8 cellular contexts compared by ENCODE assay signal in genomic region chr19:4064073-4064550, GRCh38. TPM values are rescaled to one million over a fixed set of nuclear protein-coding genes. Genes with fewer than 3 reads are reported as not detected.
DNase-seq lines count a peak whose midpoint lies in the region; ATAC-seq and TF ChIP-seq lines count a peak whose summit lies in the region.

No MANE protein-coding gene starts in this region.

- H4K20me1 ChIP-seq in osteoblast (ENCODE audit: insufficient read depth, low read length), result peaks cover 43% of the 10 kb centered on the region

- H3K36me3 ChIP-seq in ES-I3 (ENCODE audit: insufficient read depth, low read length) (peaks cover 3% of the 10 kb centered on the region; the same call in 1 of the 2 replicates), osteoblast (ENCODE audit: insufficient read depth, low read length) (peaks cover 15% of the 10 kb centered on the region)

- no peaks in the 10 kb centered on the region for H3K27me3 ChIP-seq in osteoblast (ENCODE audit: insufficient read depth, low read length)

- no peak for TF ChIP-seq CTCF in epithelial cell of proximal tubule (conservative IDR thresholded peaks at IDR 0.05; ENCODE audit: low read depth, low read length)
- no peak for TF ChIP-seq CTCF in osteoblast (IDR thresholded peaks at IDR 0.05; ENCODE audit: extremely low read depth, low read depth, low read length)

- H3K9ac ChIP-seq in ES-I3 (ENCODE audit: low read depth, low read length), result peak overlapping the region; percentile 77

- H3K4me1 ChIP-seq in ES-I3 (ENCODE audit: insufficient read depth, low read length), result peaks cover 22% of the 10 kb centered on the region; the same call in 1 of the 2 replicates
- H3K4me1 ChIP-seq in osteoblast (ENCODE audit: insufficient read depth, low read length), result peaks cover 47% of the 10 kb centered on the region

- H3K9me3 ChIP-seq in ES-I3 (ENCODE audit: control insufficient read depth, insufficient read depth, low read length), result no peaks in the 10 kb centered on the region
- H3K9me3 ChIP-seq in osteoblast (ENCODE audit: low read depth, low read length), result no peaks in the 10 kb centered on the region

- H3K4me3 ChIP-seq in epithelial cell of proximal tubule (ENCODE audit: low read depth, low read length), result peak overlapping the region; percentile 88
- peak overlapping the region; percentile 90 for H3K4me3 ChIP-seq in osteoblast (ENCODE audit: insufficient read depth, low read length)

- DNase-seq in RPMI7951 (ENCODE audit: low read depth) (peak; percentile 34), epithelial cell of proximal tubule (ENCODE audit: low read depth) (no peak), osteoblast (ENCODE audit: insufficient read length, low spot score, missing footprints) (peak; percentile 96), KBM-7 (no peak), left lobe of liver (ENCODE audit: low spot score) (no peak)

- ATAC-seq in left lobe of liver (no peak), GM19397 (IDR thresholded peaks at IDR 0.05; ENCODE audit: unreplicated experiment) (no peak), GM21381 (IDR thresholded peaks at IDR 0.05; ENCODE audit: unreplicated experiment) (no peak)

- no peak overlapping the region for H2AFZ ChIP-seq in osteoblast (ENCODE audit: low read length)

- in situ Hi-C loops in KBM-7 (cut with MboI; ENCODE audit: low pct_unique_long_range_greater_than_20kb, low sequenced_read_pairs), result no loop called here

- peak overlapping the region; percentile 88 for H3K4me2 ChIP-seq in osteoblast (ENCODE audit: insufficient read depth, low read length)

- peak overlapping the region; percentile 69 for H3K27ac ChIP-seq in osteoblast (ENCODE audit: low read depth, low read length)

- H3K79me2 ChIP-seq in osteoblast (ENCODE audit: insufficient read depth, low read length), result peaks cover 63% of the 10 kb centered on the region

RNA-seq across cellular contexts. Expression of gene ZBTB7A, which starts 2.6 kb away (rescaled TPM):
- 4.3 and 10.2 TPM in 2 replicates for total RNA-seq in RPMI7951 (2014; rRNA removed; shearing (Covaris generic))
- total RNA-seq in epithelial cell of proximal tubule (22.1 and 28.1 TPM in 2 replicates), osteoblast (38.6 and 42.7 TPM in 2 replicates), left lobe of liver (33.3 TPM)

RNA-seq across cellular contexts. Expression of gene PIAS4, which starts 56.6 kb away (rescaled TPM):
- total RNA-seq in RPMI7951 (2014; rRNA removed; shearing (Covaris generic)), result 12.5 and 15.9 TPM in 2 replicates
- total RNA-seq in epithelial cell of proximal tubule (26.7 and 31.5 TPM in 2 replicates), osteoblast (14.7 and 21.4 TPM in 2 replicates), left lobe of liver (13.6 TPM)

RNA-seq across cellular contexts. Expression of gene MAP2K2, which starts 59.8 kb away (rescaled TPM):
- 126 and 134 TPM in 2 replicates for total RNA-seq in RPMI7951 (2014; rRNA removed; shearing (Covaris generic))
- total RNA-seq in epithelial cell of proximal tubule (123 and 138 TPM in 2 replicates), osteoblast (221 and 233 TPM in 2 replicates), left lobe of liver (63.1 TPM)

Comparison
In these comparisons a context has a peak if more than half of its experiments do, and no peak if none do; other contexts are left out.
1. DNase-seq: peak in RPMI7951 (single experiment) and osteoblast (single experiment); none in epithelial cell of proximal tubule (single experiment), KBM-7 (single experiment) and left lobe of liver (single experiment).